1 cellular context compared by ENCODE assay signal in genomic region chr5:149706158-149706557, GRCh38.
A peak's percentile ranks its signal among the peaks of the same experiment; 100 is the strongest.
TF ChIP-seq lines count a peak whose summit lies in the region.

No MANE protein-coding gene starts in this region.

TF ChIP-seq in K562, 482 proteins besides CTCF, POLR2A, EP300 and RAD21 (continued from another document):
- TF ChIP-seq HBP1 (CRISPR knock-in tag; IDR thresholded peaks at IDR 0.05) (0 out of 2 replicates have a peak, but pooled peaks have one; percentile 30), PHB2 (IDR thresholded peaks at IDR 0.05; ENCODE audit: low read depth) (peak; percentile 49; the same call in 1 of the 2 replicates), RNF2 (IDR thresholded peaks at IDR 0.05) (no peak), ZNF707 (CRISPR knock-in tag; conservative IDR thresholded peaks at IDR 0.05) (no peak), PRPF4 (IDR thresholded peaks at IDR 0.05; ENCODE audit: insufficient read depth, low read depth, low read length, poor library complexity, severe bottlenecking) (no peak), SIX5 (IDR thresholded peaks at IDR 0.05; ENCODE audit: borderline replicate concordance in 1 of 2, insufficient read depth in 1 of 2, low read depth in 1 of 2, low read length in 2 of 2) (no peak), ATF4 (CRISPR knock-in tag; IDR thresholded peaks at IDR 0.05) (no peak), FOXO4 (CRISPR knock-in tag; IDR thresholded peaks at IDR 0.05) (no peak), XRCC5 (IDR thresholded peaks at IDR 0.05; ENCODE audit: low read depth, low read length) (no peak), EHMT2 (IDR thresholded peaks at IDR 0.05) (0 out of 2 replicates have a peak, but pooled peaks have one; percentile 28), LARP7 (IDR thresholded peaks at IDR 0.05) (peak; percentile 84; the same call in 1 of the 2 replicates), SIRT6 (IDR thresholded peaks at IDR 0.05; ENCODE audit: low read depth, low read length) (no peak), IRF9 (tag; IDR thresholded peaks at IDR 0.05) (0 out of 2 replicates have a peak, but pooled peaks have one; percentile 15), HDAC1 (IDR thresholded peaks at IDR 0.05) (0 out of 4 replicates have a peak, but pooled peaks of 1 of the 2 experiments have one; percentile 11)
- TF ChIP-seq, protein P1, sequence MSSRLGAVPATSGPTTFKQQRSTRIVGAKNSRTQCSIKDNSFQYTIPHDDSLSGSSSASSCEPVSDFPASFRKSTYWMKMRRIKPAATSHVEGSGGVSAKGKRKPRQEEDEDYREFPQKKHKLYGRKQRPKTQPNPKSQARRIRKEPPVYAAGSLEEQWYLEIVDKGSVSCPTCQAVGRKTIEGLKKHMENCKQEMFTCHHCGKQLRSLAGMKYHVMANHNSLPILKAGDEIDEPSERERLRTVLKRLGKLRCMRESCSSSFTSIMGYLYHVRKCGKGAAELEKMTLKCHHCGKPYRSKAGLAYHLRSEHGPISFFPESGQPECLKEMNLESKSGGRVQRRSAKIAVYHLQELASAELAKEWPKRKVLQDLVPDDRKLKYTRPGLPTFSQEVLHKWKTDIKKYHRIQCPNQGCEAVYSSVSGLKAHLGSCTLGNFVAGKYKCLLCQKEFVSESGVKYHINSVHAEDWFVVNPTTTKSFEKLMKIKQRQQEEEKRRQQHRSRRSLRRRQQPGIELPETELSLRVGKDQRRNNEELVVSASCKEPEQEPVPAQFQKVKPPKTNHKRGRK (tag; IDR thresholded peaks at IDR 0.05) = peak; percentile 86
- TF ChIP-seq, protein P2, sequence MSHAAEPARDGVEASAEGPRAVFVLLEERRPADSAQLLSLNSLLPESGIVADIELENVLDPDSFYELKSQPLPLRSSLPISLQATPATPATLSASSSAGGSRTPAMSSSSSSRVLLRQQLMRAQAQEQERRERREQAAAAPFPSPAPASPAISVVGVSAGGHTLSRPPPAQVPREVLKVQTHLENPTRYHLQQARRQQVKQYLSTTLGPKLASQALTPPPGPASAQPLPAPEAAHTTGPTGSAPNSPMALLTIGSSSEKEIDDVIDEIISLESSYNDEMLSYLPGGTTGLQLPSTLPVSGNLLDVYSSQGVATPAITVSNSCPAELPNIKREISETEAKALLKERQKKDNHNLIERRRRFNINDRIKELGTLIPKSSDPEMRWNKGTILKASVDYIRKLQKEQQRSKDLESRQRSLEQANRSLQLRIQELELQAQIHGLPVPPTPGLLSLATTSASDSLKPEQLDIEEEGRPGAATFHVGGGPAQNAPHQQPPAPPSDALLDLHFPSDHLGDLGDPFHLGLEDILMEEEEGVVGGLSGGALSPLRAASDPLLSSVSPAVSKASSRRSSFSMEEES (CRISPR knock-in tag; IDR thresholded peaks at IDR 0.05) = no peak
